In the genomic region with DNA sequence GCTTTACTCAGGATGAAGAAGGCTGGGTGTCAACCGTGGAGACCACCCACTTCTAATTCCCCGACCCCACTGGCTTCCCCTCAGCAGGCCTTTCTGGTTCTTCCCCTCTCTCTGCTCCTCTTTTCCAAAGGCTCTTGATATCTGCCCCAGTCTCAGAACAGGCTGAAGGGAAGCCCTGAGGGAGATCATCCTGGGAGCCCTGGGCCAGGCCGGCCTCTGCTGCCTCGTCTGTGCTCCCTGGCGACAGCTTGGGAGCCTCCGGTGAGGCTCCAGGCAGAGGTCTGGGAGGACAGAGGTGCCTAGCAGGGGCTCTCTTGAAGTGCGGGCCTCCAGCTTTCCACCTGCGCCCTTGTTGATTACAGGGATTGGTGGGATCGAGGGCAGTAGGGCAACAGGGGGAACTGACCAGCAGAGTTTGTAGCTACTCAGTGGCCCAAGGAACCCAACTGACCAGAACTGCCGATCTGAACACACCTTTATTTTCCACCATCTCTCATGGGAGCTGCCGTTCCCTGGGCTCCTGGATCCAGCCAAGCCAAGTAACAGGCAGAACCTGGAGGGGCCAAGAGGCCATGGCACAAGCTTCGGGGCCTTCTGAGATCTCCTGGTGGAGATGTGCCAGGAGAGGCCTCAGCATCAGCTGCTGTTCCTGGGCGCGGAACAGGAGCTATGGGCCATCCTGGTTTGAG, we compare ENCODE assay signal across 18 cellular contexts.
DNase-seq lines count a peak whose midpoint lies in the region; TF ChIP-seq lines count a peak whose summit lies in the region.
"Had no signal": no experiment of that assay in that cellular context is flagged by ENCODE, and none has a peak within 500 bp of the region (broad histone marks: within the 10 kb centered on the region; RNA-seq: fewer than 3 reads in every experiment).

No MANE protein-coding gene starts in this region.

- H3K4me3 Mint-ChIP-seq in activated CD4-positive, alpha-beta memory T cell treated with anti-CD3 and anti-CD28 coated beads, Interleukin-2, amount 10 ng/mL, durations not matched to agents 7 days and 5 days, result no peak overlapping the region
- H3K4me3 Mint-ChIP-seq in activated CD4-positive, alpha-beta memory T cell treated with anti-CD3 and anti-CD28 coated beads for 36 hours, result no peak overlapping the region
- H3K4me3 Mint-ChIP-seq in endodermal cell, result no peak overlapping the region
- H3K4me3 Mint-ChIP-seq: CD4-positive, alpha-beta memory T cell; HFFc6 had no signal

- H3K9ac ChIP-seq in endodermal cell (ENCODE audit: extremely low read depth, low read length, poor library complexity, severe bottlenecking), result no peak overlapping the region

- no peaks in the 10 kb centered on the region for H3K27me3 ChIP-seq in endodermal cell (ENCODE audit: control insufficient read depth, insufficient read depth, low read length, poor library complexity, severe bottlenecking)
- H3K27me3 ChIP-seq in stomach, result peaks cover 0 to 25% (median 0%) of the 10 kb centered on the region in 3 donors
- H3K27me3 ChIP-seq: SJSA1 had no signal

- POLR2A ChIA-PET in activated CD4-positive, alpha-beta memory T cell treated with anti-CD3 and anti-CD28 coated beads, Interleukin-2, amount 10 ng/mL, durations not matched to agents 7 days and 5 days (lab: Charles Lee), result no interaction called here
- POLR2A ChIA-PET in activated CD4-positive, alpha-beta memory T cell treated with anti-CD3 and anti-CD28 coated beads for 36 hours (lab: Charles Lee), result no interaction called here

- H3K4me3 ChIP-seq in endodermal cell (ENCODE audit: low read length) (no peak overlapping the region), stomach (no peak overlapping the region)
- H3K4me3 ChIP-seq: SJSA1 had no signal

- peaks cover 6% of the 10 kb centered on the region for H3K27me3 Mint-ChIP-seq in activated CD4-positive, alpha-beta memory T cell treated with anti-CD3 and anti-CD28 coated beads, Interleukin-2, amount 10 ng/mL, durations not matched to agents 7 days and 5 days
- peaks cover 28% of the 10 kb centered on the region for H3K27me3 Mint-ChIP-seq in activated CD4-positive, alpha-beta memory T cell treated with anti-CD3 and anti-CD28 coated beads for 36 hours
- no peaks in the 10 kb centered on the region for H3K27me3 Mint-ChIP-seq in endodermal cell (ENCODE audit: insufficient read depth)

- H3K9me3 Mint-ChIP-seq in activated CD4-positive, alpha-beta memory T cell treated with anti-CD3 and anti-CD28 coated beads, Interleukin-2, amount 10 ng/mL, durations not matched to agents 7 days and 5 days, result no peaks in the 10 kb centered on the region
- H3K9me3 Mint-ChIP-seq in activated CD4-positive, alpha-beta memory T cell treated with anti-CD3 and anti-CD28 coated beads for 36 hours, result no peaks in the 10 kb centered on the region
- peaks cover 2% of the 10 kb centered on the region for H3K9me3 Mint-ChIP-seq in endodermal cell
- H3K9me3 Mint-ChIP-seq: CD4-positive, alpha-beta memory T cell had no signal

- no peak overlapping the region for H3K27ac ChIP-seq in endodermal cell (ENCODE audit: low read depth, low read length)
- no peak overlapping the region for H3K27ac ChIP-seq in stomach
- H3K27ac ChIP-seq: SJSA1 had no signal

- no peak for TF ChIP-seq POLR2A in stomach (IDR thresholded peaks at IDR 0.05)

- H3K36me3 ChIP-seq in endodermal cell (ENCODE audit: control insufficient read depth, insufficient read depth, low read length) (no peaks in the 10 kb centered on the region), stomach (no peaks in the 10 kb centered on the region)
- H3K36me3 ChIP-seq: SJSA1 had no signal

- H3K36me3 Mint-ChIP-seq in activated CD4-positive, alpha-beta memory T cell treated with anti-CD3 and anti-CD28 coated beads, Interleukin-2, amount 10 ng/mL, durations not matched to agents 7 days and 5 days (ENCODE audit: low read depth), result no peaks in the 10 kb centered on the region
- H3K36me3 Mint-ChIP-seq in activated CD4-positive, alpha-beta memory T cell treated with anti-CD3 and anti-CD28 coated beads for 36 hours, result no peaks in the 10 kb centered on the region
- H3K36me3 Mint-ChIP-seq in endodermal cell (ENCODE audit: low read depth), result peaks cover 42% of the 10 kb centered on the region
- H3K36me3 Mint-ChIP-seq: CD4-positive, alpha-beta memory T cell had no signal

- intact Hi-C loops in activated CD4-positive, alpha-beta memory T cell treated with anti-CD3 and anti-CD28 coated beads for 36 hours (cut with micrococcal nuclease), result no loop called here
- intact Hi-C loops in stomach (cut with DNase I; ENCODE audit: low total_unique reads), result no loop called here

- no peak for TF ChIP-seq CTCF in endodermal cell (conservative IDR thresholded peaks at IDR 0.05)
- TF ChIP-seq CTCF in stomach (IDR thresholded peaks at IDR 0.05), result no peak

- 82 to 83% methylated on average over 9 to 14 of the region's 14 CpGs for WGBS in endodermal cell (ENCODE audit: insufficient coverage in 1 of 2, insufficient read length in 1 of 2), 2 experiments
- 79 to 86% (median 80%) methylated on average over 10 to 14 of the region's 14 CpGs for WGBS in stomach, 5 donors

- no peaks in the 10 kb centered on the region for H3K4me1 Mint-ChIP-seq in activated CD4-positive, alpha-beta memory T cell treated with anti-CD3 and anti-CD28 coated beads, Interleukin-2, amount 10 ng/mL, durations not matched to agents 7 days and 5 days
- H3K4me1 Mint-ChIP-seq in activated CD4-positive, alpha-beta memory T cell treated with anti-CD3 and anti-CD28 coated beads for 36 hours (ENCODE audit: low read depth), result no peaks in the 10 kb centered on the region
- H3K4me1 Mint-ChIP-seq in endodermal cell, result peaks cover 7% of the 10 kb centered on the region
- H3K4me1 Mint-ChIP-seq: CD4-positive, alpha-beta memory T cell had no signal

- H3K27ac Mint-ChIP-seq in activated CD4-positive, alpha-beta memory T cell treated with anti-CD3 and anti-CD28 coated beads, Interleukin-2, amount 10 ng/mL, durations not matched to agents 7 days and 5 days, result no peak overlapping the region
- no peak overlapping the region for H3K27ac Mint-ChIP-seq in activated CD4-positive, alpha-beta memory T cell treated with anti-CD3 and anti-CD28 coated beads for 36 hours
- H3K27ac Mint-ChIP-seq in endodermal cell, result no peak overlapping the region
- H3K27ac Mint-ChIP-seq: CD4-positive, alpha-beta memory T cell; HFFc6 had no signal

- CTCF ChIA-PET in activated CD4-positive, alpha-beta memory T cell treated with anti-CD3 and anti-CD28 coated beads, Interleukin-2, amount 10 ng/mL, durations not matched to agents 7 days and 5 days (lab: Charles Lee), result no interaction called here
- CTCF ChIA-PET in activated CD4-positive, alpha-beta memory T cell treated with anti-CD3 and anti-CD28 coated beads for 36 hours (lab: Charles Lee), result no interaction called here

- H3K9me3 ChIP-seq in endodermal cell (ENCODE audit: control insufficient read depth, low read length) (peaks cover 27% of the 10 kb centered on the region), stomach (no peaks in the 10 kb centered on the region)
- H3K9me3 ChIP-seq: SJSA1 had no signal

- DNase-seq in activated CD4-positive, alpha-beta memory T cell treated with anti-CD3 and anti-CD28 coated beads, Interleukin-2, amount 10 ng/mL, durations not matched to agents 7 days and 5 days, result peak; percentile 5
- no peak for DNase-seq in activated CD4-positive, alpha-beta memory T cell treated with anti-CD3 and anti-CD28 coated beads for 36 hours
- DNase-seq in D341Med (ENCODE audit: low spot score) (peak; percentile 15), endodermal cell (peak; percentile 28), stomach (peak; percentile 16), SHP77 treated with DMSO at 0.1 percent for 48 hours (lab: John Stamatoyannopoulos, UW) (no peak), HuH-7.5 (ENCODE audit: low spot score) (no peak)
- DNase-seq in stimulated activated CD4-positive, alpha-beta T cell treated with anti-CD3 and anti-CD28 coated beads, Interleukin-4, amount 100 ng/mL, for 1 hour, result no peak
- DNase-seq: Calu3; CD4-positive, alpha-beta memory T cell; HFFc6; NCI-H1417; NCI-H187 treated with DMSO at 0.1 percent for 48 hours; NCI-H2171; NCI-H446; NCI-H69; RPMI8226 had no signal

- TF ChIP-seq EP300 in stomach (IDR thresholded peaks at IDR 0.05), result no peak

- no peaks in the 10 kb centered on the region for H3K4me1 ChIP-seq in endodermal cell (ENCODE audit: control insufficient read depth, insufficient read depth, low read length)
- no peaks in the 10 kb centered on the region for H3K4me1 ChIP-seq in stomach
- H3K4me1 ChIP-seq: SJSA1 had no signal

Comparison
In these comparisons a context has a peak if more than half of its experiments do, and no peak if none do; other contexts are left out.
1. DNase-seq: peak in activated CD4-positive, alpha-beta memory T cell treated with anti-CD3 and anti-CD28 coated beads, Interleukin-2, amount 10 ng/mL, durations not matched to agents 7 days and 5 days (single experiment), D341Med (single experiment), endodermal cell (single experiment) and stomach (single experiment); none in activated CD4-positive, alpha-beta memory T cell treated with anti-CD3 and anti-CD28 coated beads for 36 hours (single experiment), stimulated activated CD4-positive, alpha-beta T cell treated with anti-CD3 and anti-CD28 coated beads, Interleukin-4, amount 100 ng/mL, for 1 hour (single experiment), SHP77 treated with DMSO at 0.1 percent for 48 hours (single experiment) and HuH-7.5 (single experiment).